Comparison of ENCODE assay signal across 8 cellular contexts in genomic region chr20:35146922-35147574, GRCh38. TPM values are rescaled to one million over a fixed set of nuclear protein-coding genes. Genes with fewer than 3 reads are reported as not detected.
A peak's percentile ranks its signal among the peaks of the same experiment; 100 is the strongest.
DNase-seq lines count a peak whose midpoint lies in the region; TF ChIP-seq lines count a peak whose summit lies in the region.

Gene EDEM2 (minus strand): TSS chr20:35147336. CDS start chr20:35147258, 78 bp downstream.

- peak within 1 kb of the TSS; percentile 70 for H3K27ac ChIP-seq in CD4-positive, alpha-beta memory T cell (ENCODE audit: low read depth, low read length)

- H3K36me3 ChIP-seq in CD4-positive, alpha-beta memory T cell (ENCODE audit: insufficient read depth, low read length) = peaks cover 15% of the 10 kb centered on the region

- no peak for TF ChIP-seq CTCF in GM20000 (IDR thresholded peaks at IDR 0.05; ENCODE audit: extremely low read depth, missing control alignments)

- DNase-seq in CD4-positive, alpha-beta memory T cell = peak; percentile 92 to 94 (median 93)
- DNase-seq in GM20000 (ENCODE audit: low spot score) (peak; percentile 94), HT1080 (ENCODE audit: low read depth) (peak; percentile 93), NOMO-1 (lab: John Stamatoyannopoulos, UW; ENCODE audit: unreplicated experiment in 2 of 2) (peak; percentile 85 to 92), lung microvascular endothelial cell (ENCODE audit: low read depth in 2 of 2) (peak; percentile 93 to 95)
- DNase-seq in activated CD8-positive, alpha-beta memory T cell treated with anti-CD3 and anti-CD28 coated beads for 24 hours = peak; percentile 95
- DNase-seq in effector CD8-positive, alpha-beta T cell (lab: John Stamatoyannopoulos, UW) = peak; percentile 89
- DNase-seq in stimulated activated CD4-positive, alpha-beta T cell treated with anti-CD3 and anti-CD28 coated beads, TNF-alpha, amount 100 ng/mL, for 4 hours (ENCODE audit: low read depth in 3 of 3) = peak; percentile 85 to 90 (median 87)

- POLR2A ChIA-PET in CD4-positive, alpha-beta memory T cell (lab: Charles Lee; ENCODE audit: partially characterized antibody) = interaction anchor here (1.0 to 4.0 kb wide), 17 partner anchors 10 to 655 kb away, joined by 3 to 33 read pairs (median 5); partner anchors contain the start of genes CPNE1, EIF6, GGT7 and MMP24OS

- H3K4me1 Mint-ChIP-seq in CD4-positive, alpha-beta memory T cell = peaks cover 25 to 46% (median 35%) of the 10 kb centered on the region in 4 donors

- H3K27ac Mint-ChIP-seq in CD4-positive, alpha-beta memory T cell = peak within 1 kb of the TSS; percentile 85 to 98 (median 96)

- peak within 1 kb of the TSS; percentile 70 for H3K4me3 ChIP-seq in CD4-positive, alpha-beta memory T cell (ENCODE audit: low read length in 2 of 2)

- H3K9me3 ChIP-seq in CD4-positive, alpha-beta memory T cell (ENCODE audit: control insufficient read depth in 1 of 2, low read length in 2 of 2) = no peaks in the 10 kb centered on the region

- intact Hi-C loops in CD4-positive, alpha-beta memory T cell (cut with micrococcal nuclease) = loop anchor here (1.0 to 5.0 kb wide), 3 partner anchors 55 to 322 kb away; partner anchors contain the start of genes GGT7, NCOA6 and TRPC4AP

- H3K27me3 ChIP-seq in CD4-positive, alpha-beta memory T cell (ENCODE audit: insufficient read depth, low read length) = no peaks in the 10 kb centered on the region

- peaks cover 10 to 35% of the 10 kb centered on the region in 2 donors for H3K36me3 Mint-ChIP-seq in CD4-positive, alpha-beta memory T cell

- H3K4me3 Mint-ChIP-seq in CD4-positive, alpha-beta memory T cell = peak within 1 kb of the TSS; percentile 91 to 99 (median 98)

- H3K9me3 Mint-ChIP-seq in CD4-positive, alpha-beta memory T cell = no peaks in the 10 kb centered on the region

- CTCF ChIA-PET in CD4-positive, alpha-beta memory T cell (lab: Charles Lee; ENCODE audit: partially characterized antibody) = interaction anchor here (0.9 to 4.5 kb wide), 8 partner anchors 15 to 807 kb away, joined by 3 to 57 read pairs (median 6); partner anchors contain the start of gene SCAND1

- peaks cover 29% of the 10 kb centered on the region for H3K4me1 ChIP-seq in CD4-positive, alpha-beta memory T cell (ENCODE audit: insufficient read depth, low read length)

- no peaks in the 10 kb centered on the region for H3K27me3 Mint-ChIP-seq in CD4-positive, alpha-beta memory T cell

RNA-seq across cellular contexts. Expression of gene EDEM2, which starts in this region (rescaled TPM):
- 10 to 100 TPM; 27.2 to 27.6 TPM for total RNA-seq in CD4-positive, alpha-beta memory T cell
- polyA plus RNA-seq in CD4-positive, alpha-beta memory T cell = 10 to 100 TPM; 52.1 to 62.1 TPM
- 29.4 and 37.6 TPM in 2 replicates for total RNA-seq in HT1080 (2014; rRNA removed; shearing (Covaris generic))
- polyA plus RNA-seq in HT1080 (2015; cell fraction: cytosol; rRNA removed) = 25.7 and 29.7 TPM in 2 replicates
- polyA plus RNA-seq in HT1080 (2015; cell fraction: nucleus; rRNA removed) = 19.8 and 22.6 TPM in 2 replicates
- total RNA-seq in lung microvascular endothelial cell = 76.3 and 123 TPM in 2 replicates

Comparison
In these comparisons a context has a peak if more than half of its experiments do, and no peak if none do; other contexts are left out.
1. Peak in every context shown above with its lines: DNase-seq, H3K4me3 ChIP-seq and H3K27ac ChIP-seq.